ENCODE assay signal across 16 cellular contexts in genomic region chr12:122059203-122059960, GRCh38.
"Had no signal": no experiment of that assay in that cellular context is flagged by ENCODE, and none has a peak within 500 bp of the region (broad histone marks: within the 10 kb centered on the region; RNA-seq: fewer than 3 reads in every experiment).

No MANE protein-coding gene starts in this region.

- H3K9me3 Mint-ChIP-seq: activated CD4-positive, alpha-beta memory T cell treated with anti-CD3 and anti-CD28 coated beads, Interleukin-2, amount 10 ng/mL, durations not matched to agents 7 days and 5 days; activated T-cell treated with anti-CD3 and anti-CD28 coated beads, Interleukin-2, amount 50 U/mL, for 4 hours; naive thymus-derived CD4-positive, alpha-beta T cell; stimulated activated naive CD8-positive, alpha-beta T cell treated with anti-CD3 and anti-CD28 coated beads, Interleukin-15, amount 100 ng/mL, for 72 hours had no signal

- ATAC-seq: activated T-cell treated with anti-CD3 and anti-CD28 coated beads, Interleukin-2, amount 50 U/mL, for 4 hours; naive thymus-derived CD4-positive, alpha-beta T cell; sciatic nerve; stimulated activated naive CD8-positive, alpha-beta T cell treated with anti-CD3 and anti-CD28 coated beads, Interleukin-15, amount 100 ng/mL, for 72 hours had no signal

- H3K36me3 ChIP-seq: cardiac muscle cell had no signal

- H3K27ac ChIP-seq: adrenal gland, cardiac muscle cell, VCaP had no signal

- H3K27me3 Mint-ChIP-seq: activated CD4-positive, alpha-beta memory T cell treated with anti-CD3 and anti-CD28 coated beads, Interleukin-2, amount 10 ng/mL, durations not matched to agents 7 days and 5 days; naive thymus-derived CD4-positive, alpha-beta T cell; stimulated activated naive CD8-positive, alpha-beta T cell treated with anti-CD3 and anti-CD28 coated beads, Interleukin-15, amount 100 ng/mL, for 72 hours had no signal

- H3K4me3 Mint-ChIP-seq: activated CD4-positive, alpha-beta memory T cell treated with anti-CD3 and anti-CD28 coated beads, Interleukin-2, amount 10 ng/mL, durations not matched to agents 7 days and 5 days; activated T-cell treated with anti-CD3 and anti-CD28 coated beads, Interleukin-2, amount 50 U/mL, for 4 hours; naive thymus-derived CD4-positive, alpha-beta T cell; stimulated activated naive CD8-positive, alpha-beta T cell treated with anti-CD3 and anti-CD28 coated beads, Interleukin-15, amount 100 ng/mL, for 72 hours had no signal

- H3K27me3 ChIP-seq: adrenal gland, cardiac muscle cell, spleen had no signal

- H3K9me3 ChIP-seq: adrenal gland, spleen had no signal

- H3K4me3 ChIP-seq: adrenal gland, cardiac muscle cell, spleen had no signal

- H3K27ac Mint-ChIP-seq: activated CD4-positive, alpha-beta memory T cell treated with anti-CD3 and anti-CD28 coated beads, Interleukin-2, amount 10 ng/mL, durations not matched to agents 7 days and 5 days had no signal

- DNase-seq: activated CD4-positive, alpha-beta memory T cell treated with anti-CD3 and anti-CD28 coated beads, Interleukin-2, amount 10 ng/mL, durations not matched to agents 7 days and 5 days; activated effector memory CD4-positive, alpha-beta T cell treated with Interleukin-2 at 50 U/mL for 16 hours; activated naive CD4-positive, alpha-beta T cell treated with anti-CD3 and anti-CD28 coated beads, Interleukin-2, amount 50 U/mL, for 16 hours; activated T-cell treated with anti-CD3 and anti-CD28 coated beads, Interleukin-2, amount 50 U/mL, for 4 hours; adrenal gland; erythroblast; hippocampal formation; mammary epithelial cell; naive thymus-derived CD4-positive, alpha-beta T cell; spleen; stimulated activated CD4-positive, alpha-beta T cell treated with anti-CD3 and anti-CD28 coated beads, Interleukin-1b, Interleukin-23, amount 100 ng/mL, for 48 hours; stimulated activated naive CD8-positive, alpha-beta T cell treated with anti-CD3 and anti-CD28 coated beads, Interleukin-15, amount 100 ng/mL, for 72 hours; T-helper 9 cell had no signal
